ENCODE assay signal across 1 cellular context in the genomic region with DNA sequence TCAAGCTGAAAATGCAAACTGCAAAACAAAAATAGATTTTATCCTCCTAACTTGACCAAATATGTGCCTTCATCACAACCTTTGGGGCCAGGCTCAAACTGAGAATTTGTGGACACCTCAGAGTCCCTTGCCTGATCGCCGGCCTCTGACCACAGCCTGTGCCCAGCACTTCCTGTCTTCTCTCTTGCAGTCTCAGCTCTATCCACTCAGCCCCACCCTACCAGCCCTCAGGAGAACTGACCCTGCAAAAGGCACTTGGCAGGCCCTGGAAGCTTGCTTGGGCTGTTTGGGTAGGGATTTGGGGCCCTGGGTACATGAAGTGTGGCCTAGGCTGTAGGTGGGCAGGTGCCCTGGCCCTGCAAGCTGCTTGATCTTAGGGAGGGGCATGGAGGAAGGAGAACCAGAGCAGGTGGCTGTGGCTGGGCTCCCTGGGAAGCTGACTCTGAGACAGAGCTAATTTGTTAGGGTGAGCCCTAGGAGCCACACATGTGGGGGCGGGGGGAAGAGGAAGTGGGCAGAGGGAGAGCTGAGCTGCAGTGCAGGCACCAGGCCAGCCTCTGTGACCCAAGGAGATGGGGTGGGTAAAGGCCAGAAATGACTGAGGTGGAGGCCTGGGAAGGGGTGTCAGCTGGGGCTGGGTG.
TF ChIP-seq lines count a peak whose summit lies in the region.

No MANE protein-coding gene starts in this region.

TF ChIP-seq in HepG2, 621 proteins besides CTCF, POLR2A, EP300 and RAD21:
- TF ChIP-seq MEIS1 (CRISPR knock-in tag; IDR thresholded peaks at IDR 0.05; ENCODE audit: borderline replicate concordance) (no peak), BORCS8-MEF2B (CRISPR knock-in tag; IDR thresholded peaks at IDR 0.05) (no peak), ZNF557 (CRISPR knock-in tag; IDR thresholded peaks at IDR 0.05) (no peak), SCMH1 (CRISPR knock-in tag; IDR thresholded peaks at IDR 0.05; ENCODE audit: borderline replicate concordance) (no peak), ZSCAN22 (CRISPR knock-in tag; IDR thresholded peaks at IDR 0.05) (no peak), THAP9 (CRISPR knock-in tag; IDR thresholded peaks at IDR 0.05; ENCODE audit: borderline replicate concordance) (no peak), ELF3 (CRISPR knock-in tag; IDR thresholded peaks at IDR 0.05) (no peak), RARG (CRISPR knock-in tag; IDR thresholded peaks at IDR 0.05; ENCODE audit: low read depth) (no peak), SOX5 (CRISPR knock-in tag; IDR thresholded peaks at IDR 0.05; ENCODE audit: borderline replicate concordance) (no peak), U2AF1 (optimal IDR thresholded peaks at IDR 0.05; ENCODE audit: low read depth, low read length) (no peak), ZNF468 (CRISPR knock-in tag; IDR thresholded peaks at IDR 0.05) (no peak), EEA1 (CRISPR knock-in tag; IDR thresholded peaks at IDR 0.05; ENCODE audit: borderline replicate concordance) (no peak), ATF7 (IDR thresholded peaks at IDR 0.05) (no peak), ATF7 (CRISPR knock-in tag; IDR thresholded peaks at IDR 0.05) (no peak), FIP1L1 (IDR thresholded peaks at IDR 0.05; ENCODE audit: borderline replicate concordance, insufficient read depth, low read depth, low read length) (no peak), ZNF737 (CRISPR knock-in tag; IDR thresholded peaks at IDR 0.05; ENCODE audit: borderline replicate concordance) (no peak), IKZF4 (CRISPR knock-in tag; IDR thresholded peaks at IDR 0.05; ENCODE audit: borderline replicate concordance, low read depth, not compliant biosample characterization) (no peak)
- TF ChIP-seq, protein P1, sequence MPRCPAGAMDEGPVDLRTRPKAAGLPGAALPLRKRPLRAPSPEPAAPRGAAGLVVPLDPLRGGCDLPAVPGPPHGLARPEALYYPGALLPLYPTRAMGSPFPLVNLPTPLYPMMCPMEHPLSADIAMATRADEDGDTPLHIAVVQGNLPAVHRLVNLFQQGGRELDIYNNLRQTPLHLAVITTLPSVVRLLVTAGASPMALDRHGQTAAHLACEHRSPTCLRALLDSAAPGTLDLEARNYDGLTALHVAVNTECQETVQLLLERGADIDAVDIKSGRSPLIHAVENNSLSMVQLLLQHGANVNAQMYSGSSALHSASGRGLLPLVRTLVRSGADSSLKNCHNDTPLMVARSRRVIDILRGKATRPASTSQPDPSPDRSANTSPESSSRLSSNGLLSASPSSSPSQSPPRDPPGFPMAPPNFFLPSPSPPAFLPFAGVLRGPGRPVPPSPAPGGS (CRISPR knock-in tag; IDR thresholded peaks at IDR 0.05) = no peak
- TF ChIP-seq, protein P2, sequence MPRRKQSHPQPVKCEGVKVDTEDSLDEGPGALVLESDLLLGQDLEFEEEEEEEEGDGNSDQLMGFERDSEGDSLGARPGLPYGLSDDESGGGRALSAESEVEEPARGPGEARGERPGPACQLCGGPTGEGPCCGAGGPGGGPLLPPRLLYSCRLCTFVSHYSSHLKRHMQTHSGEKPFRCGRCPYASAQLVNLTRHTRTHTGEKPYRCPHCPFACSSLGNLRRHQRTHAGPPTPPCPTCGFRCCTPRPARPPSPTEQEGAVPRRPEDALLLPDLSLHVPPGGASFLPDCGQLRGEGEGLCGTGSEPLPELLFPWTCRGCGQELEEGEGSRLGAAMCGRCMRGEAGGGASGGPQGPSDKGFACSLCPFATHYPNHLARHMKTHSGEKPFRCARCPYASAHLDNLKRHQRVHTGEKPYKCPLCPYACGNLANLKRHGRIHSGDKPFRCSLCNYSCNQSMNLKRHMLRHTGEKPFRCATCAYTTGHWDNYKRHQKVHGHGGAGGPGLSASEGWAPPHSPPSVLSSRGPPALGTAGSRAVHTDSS (CRISPR knock-in tag; conservative IDR thresholded peaks at IDR 0.05) = no peak
- TF ChIP-seq, protein P3, sequence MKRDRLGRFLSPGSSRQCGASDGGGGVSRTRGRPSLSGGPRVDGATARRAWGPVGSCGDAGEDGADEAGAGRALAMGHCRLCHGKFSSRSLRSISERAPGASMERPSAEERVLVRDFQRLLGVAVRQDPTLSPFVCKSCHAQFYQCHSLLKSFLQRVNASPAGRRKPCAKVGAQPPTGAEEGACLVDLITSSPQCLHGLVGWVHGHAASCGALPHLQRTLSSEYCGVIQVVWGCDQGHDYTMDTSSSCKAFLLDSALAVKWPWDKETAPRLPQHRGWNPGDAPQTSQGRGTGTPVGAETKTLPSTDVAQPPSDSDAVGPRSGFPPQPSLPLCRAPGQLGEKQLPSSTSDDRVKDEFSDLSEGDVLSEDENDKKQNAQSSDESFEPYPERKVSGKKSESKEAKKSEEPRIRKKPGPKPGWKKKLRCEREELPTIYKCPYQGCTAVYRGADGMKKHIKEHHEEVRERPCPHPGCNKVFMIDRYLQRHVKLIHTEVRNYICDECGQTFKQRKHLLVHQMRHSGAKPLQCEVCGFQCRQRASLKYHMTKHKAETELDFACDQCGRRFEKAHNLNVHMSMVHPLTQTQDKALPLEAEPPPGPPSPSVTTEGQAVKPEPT (CRISPR knock-in tag; IDR thresholded peaks at IDR 0.05; ENCODE audit: low read depth) = no peak
